18 cellular contexts compared by ENCODE assay signal in the genomic region with DNA sequence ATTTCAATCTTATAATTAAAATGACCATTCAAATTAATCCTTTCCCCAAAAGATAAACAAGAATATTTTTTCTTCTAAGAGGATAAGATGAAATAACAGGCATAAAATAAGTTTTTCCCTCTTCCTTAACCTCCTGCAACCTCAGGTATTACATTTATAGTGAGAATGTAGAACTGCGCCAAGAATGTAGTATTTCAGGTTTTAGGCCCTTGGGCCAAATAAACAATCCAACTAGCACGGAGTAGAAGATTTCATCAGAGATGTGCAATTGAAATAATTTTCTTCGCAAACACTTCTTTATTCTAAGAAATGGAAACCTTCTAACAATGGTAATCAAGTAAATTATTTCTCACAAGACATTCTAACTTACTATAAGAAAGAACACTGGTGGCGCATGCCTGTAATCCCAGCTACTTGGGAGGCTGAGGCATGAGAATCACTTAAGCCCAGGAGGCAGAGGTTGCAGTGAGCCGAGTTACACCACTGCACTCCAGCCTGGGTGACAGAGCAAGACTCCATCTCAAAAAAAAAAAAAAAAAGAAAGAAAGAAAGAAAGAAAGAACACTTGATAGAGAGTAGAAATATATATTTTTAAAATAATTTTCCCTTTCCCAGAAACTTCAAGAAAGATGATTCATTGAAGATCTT.
DNase-seq lines count a peak whose midpoint lies in the region; ATAC-seq and TF ChIP-seq lines count a peak whose summit lies in the region.
"Had no signal": no experiment of that assay in that cellular context is flagged by ENCODE, and none has a peak within 500 bp of the region (broad histone marks: within the 10 kb centered on the region; RNA-seq: fewer than 3 reads in every experiment).

No MANE protein-coding gene starts in this region.

- TF ChIP-seq EP300 in suprapubic skin (IDR thresholded peaks at IDR 0.05), result no peak

- BruUV-seq in MCF 10A (replicated peaks; lab: Mats Ljungman, UMichigan), result no TSS peak

- no peak for ATAC-seq in left lobe of liver
- ATAC-seq: effector memory CD8-positive, alpha-beta T cell; left colon; right lobe of liver; SK-N-SH treated with all-trans-retinoic acid at 6 μM for 48 hours had no signal

- H3K4me1 ChIP-seq in suprapubic skin, result peaks cover 15% of the 10 kb centered on the region
- H3K4me1 ChIP-seq: HAP-1, right lobe of liver had no signal

- H3K4me1 Mint-ChIP-seq in MCF 10A (ENCODE audit: insufficient read depth, unreplicated experiment), result peaks cover 10% of the 10 kb centered on the region

- WGBS in suprapubic skin, result 56% methylated on average over 5 of the region's 5 CpGs

- no peaks in the 10 kb centered on the region for H3K27me3 Mint-ChIP-seq in MCF 10A (ENCODE audit: insufficient read depth, unreplicated experiment)
- H3K27me3 Mint-ChIP-seq: effector memory CD8-positive, alpha-beta T cell; stimulated activated naive CD8-positive, alpha-beta T cell treated with anti-CD3 and anti-CD28 coated beads, Interleukin-15, Interleukin-2, amounts not matched to agents 100 ng/mL and 50 ng/mL, for 24 hours had no signal

- no peaks in the 10 kb centered on the region for H3K27me3 ChIP-seq in kidney epithelial cell (ENCODE audit: control insufficient read depth, insufficient read depth, low read length)
- no peaks in the 10 kb centered on the region for H3K27me3 ChIP-seq in suprapubic skin
- H3K27me3 ChIP-seq: right lobe of liver had no signal

- H3K36me3 ChIP-seq in kidney epithelial cell (ENCODE audit: control insufficient read depth, insufficient read depth, low read length) (no peaks in the 10 kb centered on the region), suprapubic skin (no peaks in the 10 kb centered on the region)
- H3K36me3 ChIP-seq: HAP-1, right lobe of liver had no signal

- H3K4me3 ChIP-seq in kidney epithelial cell (ENCODE audit: low read depth, low read length) (no peak overlapping the region), suprapubic skin (no peak overlapping the region)
- H3K4me3 ChIP-seq: HAP-1, right lobe of liver had no signal

- H3K36me3 Mint-ChIP-seq in MCF 10A (ENCODE audit: insufficient read depth, unreplicated experiment), result no peaks in the 10 kb centered on the region

- peak overlapping the region; percentile 31 for H3K4me3 Mint-ChIP-seq in MCF 10A (ENCODE audit: unreplicated experiment)
- H3K4me3 Mint-ChIP-seq: effector memory CD8-positive, alpha-beta T cell; stimulated activated naive CD8-positive, alpha-beta T cell treated with anti-CD3 and anti-CD28 coated beads, Interleukin-15, Interleukin-2, amounts not matched to agents 100 ng/mL and 50 ng/mL, for 24 hours had no signal

- POLR2A ChIA-PET in MCF 10A (lab: Yijun Ruan, JAX), result interaction anchor here (0.6 kb wide), 1 partner anchor 101 kb away, joined by 3 read pairs; the partner anchor contains the start of gene TAOK3

- DNase-seq in HT-29 (ENCODE audit: low spot score) (peak; percentile 64), MCF 10A (ENCODE audit: unreplicated experiment) (peak; percentile 59), kidney epithelial cell (ENCODE audit: low read depth) (peak; percentile 4), suprapubic skin (ENCODE audit: low spot score in 2 of 2) (no peak), left lobe of liver (ENCODE audit: low spot score) (no peak)
- DNase-seq in stimulated activated CD4-positive, alpha-beta T cell treated with anti-CD3 and anti-CD28 coated beads, Interleukin-2, amount 100 ng/mL, for 24 hours, result no peak
- no peak for DNase-seq in activated CD4-positive, alpha-beta T cell treated with anti-CD3 and anti-CD28 coated beads, Interleukin-2, amount 50 U/mL, for 48 hours
- DNase-seq: activated CD4-positive, alpha-beta T cell treated with anti-CD3 and anti-CD28 coated beads, Interleukin-2, amount 50 U/mL, for 1 hour; effector memory CD8-positive, alpha-beta T cell; KG1; left colon; NCI-H1092; NCI-H774; nucleus accumbens; right lobe of liver had no signal

- CTCF ChIA-PET in MCF 10A (lab: Yijun Ruan, JAX), result no interaction called here

- H3K9me3 Mint-ChIP-seq in MCF 10A (ENCODE audit: unreplicated experiment), result no peaks in the 10 kb centered on the region
- H3K9me3 Mint-ChIP-seq: effector memory CD8-positive, alpha-beta T cell; stimulated activated naive CD8-positive, alpha-beta T cell treated with anti-CD3 and anti-CD28 coated beads, Interleukin-15, Interleukin-2, amounts not matched to agents 100 ng/mL and 50 ng/mL, for 24 hours had no signal

- no peaks in the 10 kb centered on the region for H3K9me3 ChIP-seq in suprapubic skin
- H3K9me3 ChIP-seq: HAP-1, right lobe of liver had no signal

- TF ChIP-seq CTCF in MCF 10A (IDR thresholded peaks at IDR 0.05; ENCODE audit: unreplicated experiment) (no peak), kidney epithelial cell (IDR thresholded peaks at IDR 0.05; ENCODE audit: insufficient read depth, low read length, poor library complexity, severe bottlenecking) (no peak), suprapubic skin (IDR thresholded peaks at IDR 0.05) (no peak)

- TF ChIP-seq POLR2A in suprapubic skin (IDR thresholded peaks at IDR 0.05), result no peak

- intact Hi-C loops in MCF 10A (cut with micrococcal nuclease), result no loop called here

- H3K27ac ChIP-seq in suprapubic skin, result peak overlapping the region; percentile 38
- H3K27ac ChIP-seq: right lobe of liver had no signal

- H3K27ac Mint-ChIP-seq in MCF 10A (ENCODE audit: low read depth, unreplicated experiment), result peak overlapping the region; percentile 35
- H3K27ac Mint-ChIP-seq: stimulated activated naive CD8-positive, alpha-beta T cell treated with anti-CD3 and anti-CD28 coated beads, Interleukin-15, Interleukin-2, amounts not matched to agents 100 ng/mL and 50 ng/mL, for 24 hours had no signal

Comparison
In these comparisons a context has a peak if more than half of its experiments do, and no peak if none do; other contexts are left out.
1. DNase-seq: peak in HT-29 (single experiment), MCF 10A (single experiment) and kidney epithelial cell (single experiment); none in suprapubic skin (0 of 2), stimulated activated CD4-positive, alpha-beta T cell treated with anti-CD3 and anti-CD28 coated beads, Interleukin-2, amount 100 ng/mL, for 24 hours (0 of 2), activated CD4-positive, alpha-beta T cell treated with anti-CD3 and anti-CD28 coated beads, Interleukin-2, amount 50 U/mL, for 48 hours (0 of 2) and left lobe of liver (single experiment).